Comparison of ENCODE assay signal across 10 cellular contexts in the genomic region with DNA sequence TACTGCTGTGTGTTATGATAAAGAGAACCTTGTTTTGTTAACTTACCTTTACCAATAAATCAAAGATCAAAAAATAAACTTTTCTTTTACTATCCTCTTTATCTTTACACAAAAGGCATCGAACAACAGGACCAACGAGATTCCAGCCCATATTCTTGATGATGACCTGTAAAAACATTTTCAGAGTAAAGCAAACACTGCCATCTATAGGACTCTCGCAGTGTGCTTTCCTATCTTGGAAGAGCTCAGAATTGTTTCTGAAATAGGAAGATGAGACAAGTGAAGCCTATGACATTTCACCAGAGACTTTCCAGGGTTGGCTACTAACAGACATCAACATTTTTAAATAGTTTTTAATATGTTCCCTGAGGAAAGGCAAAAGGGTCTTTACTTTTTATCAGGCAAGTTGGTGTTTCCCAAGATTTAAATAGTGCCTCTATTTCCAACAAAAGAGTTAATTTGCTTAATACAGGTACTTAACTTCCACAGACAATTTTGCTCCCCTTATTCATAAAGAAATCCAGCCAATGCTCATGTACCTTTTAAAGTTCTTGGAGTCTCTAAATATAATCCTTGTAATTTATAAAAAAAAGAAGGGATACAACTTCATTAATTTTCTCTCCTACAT. TPM values are rescaled to one million over a fixed set of nuclear protein-coding genes. Genes with fewer than 3 reads are reported as not detected.
DNase-seq lines count a peak whose midpoint lies in the region; ATAC-seq and TF ChIP-seq lines count a peak whose summit lies in the region.
"Had no signal": no experiment of that assay in that cellular context is flagged by ENCODE, and none has a peak within 500 bp of the region (broad histone marks: within the 10 kb centered on the region; RNA-seq: fewer than 3 reads in every experiment).

No MANE protein-coding gene starts in this region.

- TF ChIP-seq CTCF in GM12874 (IDR thresholded peaks at IDR 0.05; ENCODE audit: insufficient read depth, low read depth, low read length) (peak; percentile 31; the same call in 1 of the 2 replicates), WTC11 (IDR thresholded peaks at IDR 0.05) (0 out of 2 replicates have a peak, but pooled peaks have one; percentile 21), testis (IDR thresholded peaks at IDR 0.05) (peak in 2 of 3 experiments; percentile 28 to 54)

- no peak for TF ChIP-seq POLR2A in testis (IDR thresholded peaks at IDR 0.05)

- H3K4me3 Mint-ChIP-seq in WTC11: no peak overlapping the region
- H3K4me3 Mint-ChIP-seq in stimulated activated memory B cell treated with anti-CD40 and anti-IgM and Interleukin-4, amounts not matched to agents 10 μg/mL and 1 μg/mL and 100 μg/mL, for 72 hours: no peak overlapping the region
- H3K4me3 Mint-ChIP-seq: dendritic cell treated with granulocyte-macrophage colony-stimulating factor and Interleukin-4, amounts not matched to agents 40 ng/mL and 50 ng/mL, for 4 days; stimulated activated naive CD8-positive, alpha-beta T cell treated with anti-CD3 and anti-CD28 coated beads, Interleukin-15, Interleukin-2, amounts not matched to agents 100 ng/mL and 50 ng/mL, for 24 hours had no signal

- no peaks in the 10 kb centered on the region for H3K27me3 ChIP-seq in testis

- no peak overlapping the region for H3K27ac ChIP-seq in testis

- H3K27ac Mint-ChIP-seq in WTC11: no peak overlapping the region; the same call in 1 of the 2 replicates
- H3K27ac Mint-ChIP-seq in stimulated activated memory B cell treated with anti-CD40 and anti-IgM and Interleukin-4, amounts not matched to agents 10 μg/mL and 1 μg/mL and 100 μg/mL, for 72 hours: no peak overlapping the region
- H3K27ac Mint-ChIP-seq: dendritic cell treated with granulocyte-macrophage colony-stimulating factor and Interleukin-4, amounts not matched to agents 40 ng/mL and 50 ng/mL, for 4 days; stimulated activated naive CD8-positive, alpha-beta T cell treated with anti-CD3 and anti-CD28 coated beads, Interleukin-15, Interleukin-2, amounts not matched to agents 100 ng/mL and 50 ng/mL, for 24 hours had no signal

- ATAC-seq in WTC11: peak; percentile 75
- no peak for ATAC-seq in stimulated activated memory B cell treated with anti-CD40 and anti-IgM and Interleukin-4, amounts not matched to agents 10 μg/mL and 1 μg/mL and 100 μg/mL, for 72 hours

- no peaks in the 10 kb centered on the region for H3K9me3 ChIP-seq in testis

- peaks cover 2% of the 10 kb centered on the region; the same call in 1 of the 2 replicates for H3K4me1 Mint-ChIP-seq in WTC11
- peaks cover 18% of the 10 kb centered on the region for H3K4me1 Mint-ChIP-seq in stimulated activated memory B cell treated with anti-CD40 and anti-IgM and Interleukin-4, amounts not matched to agents 10 μg/mL and 1 μg/mL and 100 μg/mL, for 72 hours

- DNase-seq in ACHN: peak; percentile 53
- peak; percentile 2 for DNase-seq in NCI-H2081 treated with DMSO at 0.1 percent for 48 hours (lab: John Stamatoyannopoulos, UW)
- DNase-seq in WTC11 (ENCODE audit: low spot score): no peak
- DNase-seq in hepatic stellate cell (ENCODE audit: low spot score): peak; percentile 34
- no peak for DNase-seq in testis
- DNase-seq in stimulated activated CD4-positive, alpha-beta T cell treated with anti-CD3 and anti-CD28 coated beads, Interleukin-2, amount 100 ng/mL, for 48 hours: no peak

- peaks cover 4% of the 10 kb centered on the region for H3K9me3 Mint-ChIP-seq in WTC11
- no peaks in the 10 kb centered on the region for H3K9me3 Mint-ChIP-seq in stimulated activated memory B cell treated with anti-CD40 and anti-IgM and Interleukin-4, amounts not matched to agents 10 μg/mL and 1 μg/mL and 100 μg/mL, for 72 hours
- H3K9me3 Mint-ChIP-seq: dendritic cell treated with granulocyte-macrophage colony-stimulating factor and Interleukin-4, amounts not matched to agents 40 ng/mL and 50 ng/mL, for 4 days; stimulated activated naive CD8-positive, alpha-beta T cell treated with anti-CD3 and anti-CD28 coated beads, Interleukin-15, Interleukin-2, amounts not matched to agents 100 ng/mL and 50 ng/mL, for 24 hours had no signal

- intact Hi-C loops in testis (cut with DNase I; ENCODE audit: low total_unique reads): no loop called here

- POLR2A ChIA-PET in WTC11 (lab: Charles Lee): interaction anchor here (0.5 kb wide), 2 partner anchors 198 to 520 kb away, joined by 3 to 4 read pairs; no protein-coding TSS in a partner anchor

- no peaks in the 10 kb centered on the region for H3K36me3 ChIP-seq in testis (ENCODE audit: low read depth, missing control alignments)

- CTCF ChIA-PET in WTC11 (lab: Charles Lee): interaction anchor here (0.5 to 1.5 kb wide), 22 partner anchors 9 to 737 kb away, joined by 3 to 40 read pairs (median 4); no protein-coding TSS in a partner anchor

- no peaks in the 10 kb centered on the region for H3K4me1 ChIP-seq in testis

- 25 to 53% methylated on average over 3 of the region's 3 CpGs for WGBS in testis, 2 donors

- H3K4me3 ChIP-seq in testis: no peak overlapping the region

- peaks cover 54% of the 10 kb centered on the region for H3K36me3 Mint-ChIP-seq in WTC11
- peaks cover 47% of the 10 kb centered on the region for H3K36me3 Mint-ChIP-seq in stimulated activated memory B cell treated with anti-CD40 and anti-IgM and Interleukin-4, amounts not matched to agents 10 μg/mL and 1 μg/mL and 100 μg/mL, for 72 hours

- no peaks in the 10 kb centered on the region for H3K27me3 Mint-ChIP-seq in WTC11 (ENCODE audit: low read depth)
- H3K27me3 Mint-ChIP-seq in stimulated activated memory B cell treated with anti-CD40 and anti-IgM and Interleukin-4, amounts not matched to agents 10 μg/mL and 1 μg/mL and 100 μg/mL, for 72 hours: no peaks in the 10 kb centered on the region
- H3K27me3 Mint-ChIP-seq: dendritic cell treated with granulocyte-macrophage colony-stimulating factor and Interleukin-4, amounts not matched to agents 40 ng/mL and 50 ng/mL, for 4 days; stimulated activated naive CD8-positive, alpha-beta T cell treated with anti-CD3 and anti-CD28 coated beads, Interleukin-15, Interleukin-2, amounts not matched to agents 100 ng/mL and 50 ng/mL, for 24 hours had no signal

- in situ Hi-C loops in ACHN (cut with HindIII; ENCODE audit: low pct_ligation_motif_present, low pct_unique_long_range_greater_than_20kb, low sequenced_read_pairs): no loop called here

TF ChIP-seq in WTC11, 78 proteins besides CTCF, POLR2A, EP300 and RAD21 (continues in another document):
- TF ChIP-seq EMX1 (CRISPR knock-in tag; IDR thresholded peaks at IDR 0.05) (no peak), GABPB1 (CRISPR knock-in tag; IDR thresholded peaks at IDR 0.05) (no peak), ZNF232 (CRISPR knock-in tag; IDR thresholded peaks at IDR 0.05) (no peak), RELA (CRISPR knock-in tag; IDR thresholded peaks at IDR 0.05; ENCODE audit: borderline replicate concordance) (no peak), CDX4 (CRISPR knock-in tag; IDR thresholded peaks at IDR 0.05; ENCODE audit: borderline replicate concordance) (no peak), ZNF416 (CRISPR knock-in tag; IDR thresholded peaks at IDR 0.05) (no peak), TP53 (CRISPR knock-in tag; IDR thresholded peaks at IDR 0.05) (no peak)
- TF ChIP-seq, protein P1, sequence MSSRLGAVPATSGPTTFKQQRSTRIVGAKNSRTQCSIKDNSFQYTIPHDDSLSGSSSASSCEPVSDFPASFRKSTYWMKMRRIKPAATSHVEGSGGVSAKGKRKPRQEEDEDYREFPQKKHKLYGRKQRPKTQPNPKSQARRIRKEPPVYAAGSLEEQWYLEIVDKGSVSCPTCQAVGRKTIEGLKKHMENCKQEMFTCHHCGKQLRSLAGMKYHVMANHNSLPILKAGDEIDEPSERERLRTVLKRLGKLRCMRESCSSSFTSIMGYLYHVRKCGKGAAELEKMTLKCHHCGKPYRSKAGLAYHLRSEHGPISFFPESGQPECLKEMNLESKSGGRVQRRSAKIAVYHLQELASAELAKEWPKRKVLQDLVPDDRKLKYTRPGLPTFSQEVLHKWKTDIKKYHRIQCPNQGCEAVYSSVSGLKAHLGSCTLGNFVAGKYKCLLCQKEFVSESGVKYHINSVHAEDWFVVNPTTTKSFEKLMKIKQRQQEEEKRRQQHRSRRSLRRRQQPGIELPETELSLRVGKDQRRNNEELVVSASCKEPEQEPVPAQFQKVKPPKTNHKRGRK (CRISPR knock-in tag; IDR thresholded peaks at IDR 0.05; ENCODE audit: borderline replicate concordance): no peak
- TF ChIP-seq, protein P2, sequence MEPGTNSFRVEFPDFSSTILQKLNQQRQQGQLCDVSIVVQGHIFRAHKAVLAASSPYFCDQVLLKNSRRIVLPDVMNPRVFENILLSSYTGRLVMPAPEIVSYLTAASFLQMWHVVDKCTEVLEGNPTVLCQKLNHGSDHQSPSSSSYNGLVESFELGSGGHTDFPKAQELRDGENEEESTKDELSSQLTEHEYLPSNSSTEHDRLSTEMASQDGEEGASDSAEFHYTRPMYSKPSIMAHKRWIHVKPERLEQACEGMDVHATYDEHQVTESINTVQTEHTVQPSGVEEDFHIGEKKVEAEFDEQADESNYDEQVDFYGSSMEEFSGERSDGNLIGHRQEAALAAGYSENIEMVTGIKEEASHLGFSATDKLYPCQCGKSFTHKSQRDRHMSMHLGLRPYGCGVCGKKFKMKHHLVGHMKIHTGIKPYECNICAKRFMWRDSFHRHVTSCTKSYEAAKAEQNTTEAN (CRISPR knock-in tag; IDR thresholded peaks at IDR 0.05): no peak
- TF ChIP-seq, protein P3, sequence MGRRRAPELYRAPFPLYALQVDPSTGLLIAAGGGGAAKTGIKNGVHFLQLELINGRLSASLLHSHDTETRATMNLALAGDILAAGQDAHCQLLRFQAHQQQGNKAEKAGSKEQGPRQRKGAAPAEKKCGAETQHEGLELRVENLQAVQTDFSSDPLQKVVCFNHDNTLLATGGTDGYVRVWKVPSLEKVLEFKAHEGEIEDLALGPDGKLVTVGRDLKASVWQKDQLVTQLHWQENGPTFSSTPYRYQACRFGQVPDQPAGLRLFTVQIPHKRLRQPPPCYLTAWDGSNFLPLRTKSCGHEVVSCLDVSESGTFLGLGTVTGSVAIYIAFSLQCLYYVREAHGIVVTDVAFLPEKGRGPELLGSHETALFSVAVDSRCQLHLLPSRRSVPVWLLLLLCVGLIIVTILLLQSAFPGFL (CRISPR knock-in tag; IDR thresholded peaks at IDR 0.05; ENCODE audit: borderline replicate concordance): no peak

RNA-seq across cellular contexts. Expression of gene GLMN, which starts 7.3 kb away (rescaled TPM):
- total RNA-seq in WTC11 (2021) (20.4 to 20.9 TPM (median 20.4 TPM) in 3 replicates), testis (10 to 100 TPM; 12.8 to 14.2 TPM)
- 9.5 TPM for polyA plus RNA-seq in testis (ENCODE audit: insufficient read depth, low read depth, low replicate concordance)

RNA-seq across cellular contexts. Expression of gene RPAP2, which starts 7.4 kb away (rescaled TPM):
- 19.8 to 23.0 TPM (median 21.5 TPM) in 3 replicates for total RNA-seq in WTC11 (2021)
- 1 to 10 TPM; 5.8 to 6.1 TPM for total RNA-seq in testis
- 14.5 TPM for polyA plus RNA-seq in testis (ENCODE audit: insufficient read depth, low read depth, low replicate concordance)

Comparison
In these comparisons a context has a peak if more than half of its experiments do, and no peak if none do; other contexts are left out.
1. DNase-seq: peak in ACHN (single experiment), NCI-H2081 treated with DMSO at 0.1 percent for 48 hours (single experiment) and hepatic stellate cell (single experiment); none in WTC11 (single experiment), testis (single experiment) and stimulated activated CD4-positive, alpha-beta T cell treated with anti-CD3 and anti-CD28 coated beads, Interleukin-2, amount 100 ng/mL, for 48 hours (0 of 2).
2. Peak in every context shown above with its lines, with median percentiles within 50 percentile points of each other: CTCF ChIP-seq.